1 cellular context compared by ENCODE assay signal in the genomic region with DNA sequence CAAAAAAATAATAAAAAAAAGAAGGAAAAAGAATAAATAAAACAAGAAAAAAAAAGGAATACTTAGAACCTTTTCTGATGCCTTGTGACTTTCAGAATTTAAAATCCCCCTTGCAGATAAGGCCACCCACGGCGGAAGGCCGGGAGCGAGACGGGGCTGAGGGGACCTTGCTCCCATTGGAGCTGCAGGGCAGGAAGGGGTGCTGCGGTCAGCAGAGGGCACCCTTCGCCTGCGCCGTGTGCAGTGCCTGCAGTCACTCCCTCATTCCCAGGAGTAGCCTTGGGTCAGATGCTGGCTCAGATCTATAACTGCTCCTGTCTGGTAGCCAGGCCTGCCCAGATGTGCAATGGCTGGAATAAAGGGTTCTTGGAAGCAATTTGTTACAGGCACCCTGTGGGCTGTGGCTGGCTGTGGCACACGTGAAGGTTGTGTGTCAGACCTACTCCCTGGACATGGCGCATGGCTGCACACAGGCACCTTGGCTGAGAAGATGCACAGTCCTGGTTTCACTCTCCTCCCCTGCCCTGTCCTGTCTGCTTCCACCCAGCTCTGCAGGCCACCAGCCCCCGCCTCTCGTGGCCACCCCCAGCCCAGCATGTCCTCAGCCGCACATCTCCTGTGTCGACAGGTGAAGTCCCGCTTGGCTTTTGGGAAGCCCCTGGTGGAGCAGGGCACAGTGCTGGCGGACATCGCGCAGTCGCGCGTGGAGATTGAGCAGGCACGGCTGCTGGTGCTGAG.
TF ChIP-seq lines count a peak whose summit lies in the region.

No MANE protein-coding gene starts in this region.

TF ChIP-seq in WTC11, 78 proteins besides CTCF, POLR2A, EP300 and RAD21 (continued from another document):
- TF ChIP-seq, protein P1, sequence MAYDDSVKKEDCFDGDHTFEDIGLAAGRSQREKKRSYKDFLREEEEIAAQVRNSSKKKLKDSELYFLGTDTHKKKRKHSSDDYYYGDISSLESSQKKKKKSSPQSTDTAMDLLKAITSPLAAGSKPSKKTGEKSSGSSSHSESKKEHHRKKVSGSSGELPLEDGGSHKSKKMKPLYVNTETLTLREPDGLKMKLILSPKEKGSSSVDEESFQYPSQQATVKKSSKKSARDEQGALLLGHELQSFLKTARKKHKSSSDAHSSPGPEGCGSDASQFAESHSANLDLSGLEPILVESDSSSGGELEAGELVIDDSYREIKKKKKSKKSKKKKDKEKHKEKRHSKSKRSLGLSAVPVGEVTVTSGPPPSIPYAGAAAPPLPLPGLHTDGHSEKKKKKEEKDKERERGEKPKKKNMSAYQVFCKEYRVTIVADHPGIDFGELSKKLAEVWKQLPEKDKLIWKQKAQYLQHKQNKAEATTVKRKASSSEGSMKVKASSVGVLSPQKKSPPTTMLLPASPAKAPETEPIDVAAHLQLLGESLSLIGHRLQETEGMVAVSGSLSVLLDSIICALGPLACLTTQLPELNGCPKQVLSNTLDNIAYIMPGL (CRISPR knock-in tag; IDR thresholded peaks at IDR 0.05) = 0 out of 2 replicates have a peak, but pooled peaks have one; percentile 53
- TF ChIP-seq, protein P2, sequence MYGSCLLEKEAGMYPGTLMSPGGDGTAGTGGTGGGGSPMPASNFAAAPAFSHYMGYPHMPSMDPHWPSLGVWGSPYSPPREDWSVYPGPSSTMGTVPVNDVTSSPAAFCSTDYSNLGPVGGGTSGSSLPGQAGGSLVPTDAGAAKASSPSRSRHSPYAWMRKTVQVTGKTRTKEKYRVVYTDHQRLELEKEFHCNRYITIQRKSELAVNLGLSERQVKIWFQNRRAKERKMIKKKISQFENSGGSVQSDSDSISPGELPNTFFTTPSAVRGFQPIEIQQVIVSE (CRISPR knock-in tag; IDR thresholded peaks at IDR 0.05; ENCODE audit: borderline replicate concordance) = no peak
- TF ChIP-seq ATF1 (CRISPR knock-in tag; IDR thresholded peaks at IDR 0.05) (no peak), ZNF232 (CRISPR knock-in tag; IDR thresholded peaks at IDR 0.05) (no peak)
- TF ChIP-seq, protein P3, sequence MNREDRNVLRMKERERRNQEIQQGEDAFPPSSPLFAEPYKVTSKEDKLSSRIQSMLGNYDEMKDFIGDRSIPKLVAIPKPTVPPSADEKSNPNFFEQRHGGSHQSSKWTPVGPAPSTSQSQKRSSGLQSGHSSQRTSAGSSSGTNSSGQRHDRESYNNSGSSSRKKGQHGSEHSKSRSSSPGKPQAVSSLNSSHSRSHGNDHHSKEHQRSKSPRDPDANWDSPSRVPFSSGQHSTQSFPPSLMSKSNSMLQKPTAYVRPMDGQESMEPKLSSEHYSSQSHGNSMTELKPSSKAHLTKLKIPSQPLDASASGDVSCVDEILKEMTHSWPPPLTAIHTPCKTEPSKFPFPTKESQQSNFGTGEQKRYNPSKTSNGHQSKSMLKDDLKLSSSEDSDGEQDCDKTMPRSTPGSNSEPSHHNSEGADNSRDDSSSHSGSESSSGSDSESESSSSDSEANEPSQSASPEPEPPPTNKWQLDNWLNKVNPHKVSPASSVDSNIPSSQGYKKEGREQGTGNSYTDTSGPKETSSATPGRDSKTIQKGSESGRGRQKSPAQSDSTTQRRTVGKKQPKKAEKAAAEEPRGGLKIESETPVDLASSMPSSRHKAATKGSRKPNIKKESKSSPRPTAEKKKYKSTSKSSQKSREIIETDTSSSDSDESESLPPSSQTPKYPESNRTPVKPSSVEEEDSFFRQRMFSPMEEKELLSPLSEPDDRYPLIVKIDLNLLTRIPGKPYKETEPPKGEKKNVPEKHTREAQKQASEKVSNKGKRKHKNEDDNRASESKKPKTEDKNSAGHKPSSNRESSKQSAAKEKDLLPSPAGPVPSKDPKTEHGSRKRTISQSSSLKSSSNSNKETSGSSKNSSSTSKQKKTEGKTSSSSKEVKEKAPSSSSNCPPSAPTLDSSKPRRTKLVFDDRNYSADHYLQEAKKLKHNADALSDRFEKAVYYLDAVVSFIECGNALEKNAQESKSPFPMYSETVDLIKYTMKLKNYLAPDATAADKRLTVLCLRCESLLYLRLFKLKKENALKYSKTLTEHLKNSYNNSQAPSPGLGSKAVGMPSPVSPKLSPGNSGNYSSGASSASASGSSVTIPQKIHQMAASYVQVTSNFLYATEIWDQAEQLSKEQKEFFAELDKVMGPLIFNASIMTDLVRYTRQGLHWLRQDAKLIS (CRISPR knock-in tag; IDR thresholded peaks at IDR 0.05; ENCODE audit: borderline replicate concordance) = no peak
- TF ChIP-seq, protein P4, sequence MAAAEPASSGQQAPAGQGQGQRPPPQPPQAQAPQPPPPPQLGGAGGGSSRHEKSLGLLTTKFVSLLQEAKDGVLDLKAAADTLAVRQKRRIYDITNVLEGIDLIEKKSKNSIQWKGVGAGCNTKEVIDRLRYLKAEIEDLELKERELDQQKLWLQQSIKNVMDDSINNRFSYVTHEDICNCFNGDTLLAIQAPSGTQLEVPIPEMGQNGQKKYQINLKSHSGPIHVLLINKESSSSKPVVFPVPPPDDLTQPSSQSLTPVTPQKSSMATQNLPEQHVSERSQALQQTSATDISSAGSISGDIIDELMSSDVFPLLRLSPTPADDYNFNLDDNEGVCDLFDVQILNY (CRISPR knock-in tag; IDR thresholded peaks at IDR 0.05) = peak; percentile 52; the same call in 1 of the 2 replicates
- TF ChIP-seq, protein P5, sequence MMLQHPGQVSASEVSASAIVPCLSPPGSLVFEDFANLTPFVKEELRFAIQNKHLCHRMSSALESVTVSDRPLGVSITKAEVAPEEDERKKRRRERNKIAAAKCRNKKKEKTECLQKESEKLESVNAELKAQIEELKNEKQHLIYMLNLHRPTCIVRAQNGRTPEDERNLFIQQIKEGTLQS (CRISPR knock-in tag; conservative IDR thresholded peaks at IDR 0.05) = no peak
- TF ChIP-seq, protein P6, sequence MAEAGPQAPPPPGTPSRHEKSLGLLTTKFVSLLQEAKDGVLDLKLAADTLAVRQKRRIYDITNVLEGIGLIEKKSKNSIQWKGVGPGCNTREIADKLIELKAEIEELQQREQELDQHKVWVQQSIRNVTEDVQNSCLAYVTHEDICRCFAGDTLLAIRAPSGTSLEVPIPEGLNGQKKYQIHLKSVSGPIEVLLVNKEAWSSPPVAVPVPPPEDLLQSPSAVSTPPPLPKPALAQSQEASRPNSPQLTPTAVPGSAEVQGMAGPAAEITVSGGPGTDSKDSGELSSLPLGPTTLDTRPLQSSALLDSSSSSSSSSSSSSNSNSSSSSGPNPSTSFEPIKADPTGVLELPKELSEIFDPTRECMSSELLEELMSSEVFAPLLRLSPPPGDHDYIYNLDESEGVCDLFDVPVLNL (CRISPR knock-in tag; IDR thresholded peaks at IDR 0.05; ENCODE audit: borderline replicate concordance, low read depth) = no peak
